ENCODE assay signal across 21 cellular contexts in genomic region chr13:99737456-99737855, GRCh38.
DNase-seq lines count a peak whose midpoint lies in the region; ATAC-seq and TF ChIP-seq lines count a peak whose summit lies in the region.
"Had no signal": no experiment of that assay in that cellular context is flagged by ENCODE, and none has a peak within 500 bp of the region (broad histone marks: within the 10 kb centered on the region; RNA-seq: fewer than 3 reads in every experiment).

No MANE protein-coding gene starts in this region.

- no peak overlapping the region for H3K9ac ChIP-seq in neural progenitor cell
- H3K9ac ChIP-seq: BLaER1 had no signal

- H3K36me3 Mint-ChIP-seq in activated CD8-positive, alpha-beta memory T cell treated with anti-CD3 and anti-CD28 coated beads, Interleukin-2, amount 10 ng/mL, durations not matched to agents 7 days and 5 days, result no peaks in the 10 kb centered on the region
- H3K36me3 Mint-ChIP-seq in neural progenitor cell, result peaks cover 4% of the 10 kb centered on the region
- H3K36me3 Mint-ChIP-seq: CD4-positive, CD25-positive, alpha-beta regulatory T cell; CD8-positive, alpha-beta T cell had no signal

- TF ChIP-seq CTCF in neural progenitor cell (IDR thresholded peaks at IDR 0.05), result no peak
- no peak for TF ChIP-seq CTCF in RWPE1 (conservative IDR thresholded peaks at IDR 0.05; ENCODE audit: low read depth)

- no peaks in the 10 kb centered on the region for H3K27me3 ChIP-seq in neural progenitor cell
- H3K27me3 ChIP-seq: BLaER1 had no signal

- ATAC-seq in activated CD8-positive, alpha-beta memory T cell treated with anti-CD3 and anti-CD28 coated beads, Interleukin-2, amount 10 ng/mL, durations not matched to agents 7 days and 5 days, result no peak
- ATAC-seq in HG03571 (IDR thresholded peaks at IDR 0.05; ENCODE audit: unreplicated experiment), result no peak
- ATAC-seq: CD8-positive, alpha-beta T cell; GM12878; GM23338 had no signal

- H3K4me1 Mint-ChIP-seq in activated CD8-positive, alpha-beta memory T cell treated with anti-CD3 and anti-CD28 coated beads, Interleukin-2, amount 10 ng/mL, durations not matched to agents 7 days and 5 days, result peaks cover 6% of the 10 kb centered on the region
- peaks cover 88% of the 10 kb centered on the region for H3K4me1 Mint-ChIP-seq in neural progenitor cell
- H3K4me1 Mint-ChIP-seq: CD4-positive, CD25-positive, alpha-beta regulatory T cell had no signal

- H3K79me2 ChIP-seq in neural progenitor cell (ENCODE audit: low read depth), result peaks cover 42% of the 10 kb centered on the region

- peaks cover 83% of the 10 kb centered on the region for H3K4me1 ChIP-seq in neural progenitor cell
- H3K4me1 ChIP-seq: Caco-2 had no signal

- H3K27me3 Mint-ChIP-seq in activated CD8-positive, alpha-beta memory T cell treated with anti-CD3 and anti-CD28 coated beads, Interleukin-2, amount 10 ng/mL, durations not matched to agents 7 days and 5 days, result peaks cover 11% of the 10 kb centered on the region
- peaks cover 4% of the 10 kb centered on the region for H3K27me3 Mint-ChIP-seq in neural progenitor cell (ENCODE audit: insufficient read depth, low read depth)
- H3K27me3 Mint-ChIP-seq: B cell; CD4-positive, CD25-positive, alpha-beta regulatory T cell had no signal

- no peaks in the 10 kb centered on the region for H3K9me3 ChIP-seq in neural progenitor cell (ENCODE audit: low read depth)
- H3K9me3 ChIP-seq: BLaER1, Caco-2 had no signal

- no peak overlapping the region for H3K4me3 Mint-ChIP-seq in activated CD8-positive, alpha-beta memory T cell treated with anti-CD3 and anti-CD28 coated beads, Interleukin-2, amount 10 ng/mL, durations not matched to agents 7 days and 5 days
- no peak overlapping the region for H3K4me3 Mint-ChIP-seq in neural progenitor cell
- H3K4me3 Mint-ChIP-seq: B cell; CD4-positive, CD25-positive, alpha-beta regulatory T cell; CD8-positive, alpha-beta T cell; GM23338 had no signal

- H3K27ac ChIP-seq in neural progenitor cell (no peak overlapping the region), RWPE1 (no peak overlapping the region)
- H3K27ac ChIP-seq: 22Rv1, BLaER1, C4-2B had no signal

- DNase-seq in activated CD8-positive, alpha-beta memory T cell treated with anti-CD3 and anti-CD28 coated beads for 24 hours, result peak; percentile 33
- no peak for DNase-seq in activated CD8-positive, alpha-beta memory T cell treated with anti-CD3 and anti-CD28 coated beads, Interleukin-2, amount 10 ng/mL, durations not matched to agents 7 days and 5 days
- peak; percentile 54 for DNase-seq in islet precursor cell
- no peak for DNase-seq in neural progenitor cell (ENCODE audit: low spot score)
- DNase-seq in hepatic stellate cell (ENCODE audit: low spot score), result no peak
- DNase-seq in activated T-cell treated with anti-CD3 and anti-CD28 coated beads, Interleukin-2, amount 50 U/mL, for 48 hours, result no peak
- no peak for DNase-seq in RWPE1 (ENCODE audit: low spot score)
- DNase-seq: Caco-2; CD4-positive, CD25-positive, alpha-beta regulatory T cell; CD8-positive, alpha-beta T cell; DMS153; EL; GDM1; HCEC 1CT had no signal

- no peaks in the 10 kb centered on the region for H3K9me3 Mint-ChIP-seq in activated CD8-positive, alpha-beta memory T cell treated with anti-CD3 and anti-CD28 coated beads, Interleukin-2, amount 10 ng/mL, durations not matched to agents 7 days and 5 days (ENCODE audit: low read depth)
- no peaks in the 10 kb centered on the region for H3K9me3 Mint-ChIP-seq in neural progenitor cell
- H3K9me3 Mint-ChIP-seq: CD4-positive, CD25-positive, alpha-beta regulatory T cell; CD8-positive, alpha-beta T cell; GM23338 had no signal

- H3K36me3 ChIP-seq in neural progenitor cell, result no peaks in the 10 kb centered on the region
- H3K36me3 ChIP-seq: BLaER1 had no signal

- CTCF ChIA-PET in activated CD8-positive, alpha-beta memory T cell treated with anti-CD3 and anti-CD28 coated beads, Interleukin-2, amount 10 ng/mL, durations not matched to agents 7 days and 5 days (lab: Charles Lee), result interaction anchor here (1.0 kb wide), 1 partner anchor 12 kb away, joined by 3 read pairs; no protein-coding TSS in a partner anchor
- CTCF ChIA-PET in RWPE1 (lab: Yijun Ruan, JAX), result no interaction called here

- H3K4me3 ChIP-seq in neural progenitor cell, result no peak overlapping the region
- H3K4me3 ChIP-seq: BLaER1, GM12878, GM23338 had no signal

- no peak overlapping the region for H3K4me2 ChIP-seq in neural progenitor cell
- H3K4me2 ChIP-seq: BLaER1, GM23338 had no signal

- no peaks in the 10 kb centered on the region for H4K20me1 ChIP-seq in neural progenitor cell (ENCODE audit: low read depth)
- H4K20me1 ChIP-seq: BLaER1 had no signal

- H2AFZ ChIP-seq in neural progenitor cell (replicated peaks), result peak overlapping the region; percentile 3
- H2AFZ ChIP-seq: GM23338 had no signal

- H3F3A ChIP-seq in neural progenitor cell (ENCODE audit: low read depth), result peaks cover 43% of the 10 kb centered on the region

- H3K27ac Mint-ChIP-seq in activated CD8-positive, alpha-beta memory T cell treated with anti-CD3 and anti-CD28 coated beads, Interleukin-2, amount 10 ng/mL, durations not matched to agents 7 days and 5 days, result no peak overlapping the region
- peak overlapping the region; percentile 60 for H3K27ac Mint-ChIP-seq in neural progenitor cell
- H3K27ac Mint-ChIP-seq: B cell; CD4-positive, CD25-positive, alpha-beta regulatory T cell; CD8-positive, alpha-beta T cell; GM23338 had no signal

- POLR2A ChIA-PET in RWPE1 (lab: Yijun Ruan, JAX; ENCODE audit: low non-redundant PET), result no interaction called here

Comparison
In these comparisons a context has a peak if more than half of its experiments do, and no peak if none do; other contexts are left out.
1. DNase-seq: peak in activated CD8-positive, alpha-beta memory T cell treated with anti-CD3 and anti-CD28 coated beads for 24 hours (single experiment) and islet precursor cell (single experiment); none in activated CD8-positive, alpha-beta memory T cell treated with anti-CD3 and anti-CD28 coated beads, Interleukin-2, amount 10 ng/mL, durations not matched to agents 7 days and 5 days (single experiment), neural progenitor cell (single experiment), hepatic stellate cell (single experiment), activated T-cell treated with anti-CD3 and anti-CD28 coated beads, Interleukin-2, amount 50 U/mL, for 48 hours (0 of 2) and RWPE1 (single experiment).